In genomic region chr13:41059466-41059865, GRCh38 we compare ENCODE assay signal across 2 cellular contexts.
TF ChIP-seq lines count a peak whose summit lies in the region.

No MANE protein-coding gene starts in this region.

TF ChIP-seq in GM23338, 12 proteins besides CTCF, POLR2A, EP300 and RAD21:
- TF ChIP-seq EZH2phosphoT487 (IDR thresholded peaks at IDR 0.05; ENCODE audit: unreplicated experiment) (no peak), STAT1 (IDR thresholded peaks at IDR 0.05; ENCODE audit: unreplicated experiment) (no peak)

TF ChIP-seq in H1, 55 proteins besides CTCF, POLR2A, EP300 and RAD21:
- TF ChIP-seq TAF7 (optimal IDR thresholded peaks at IDR 0.05; ENCODE audit: borderline replicate concordance, low read depth, low read length) (peak; percentile 2), BRCA1 (IDR thresholded peaks at IDR 0.05; ENCODE audit: low read depth, low read length) (no peak), SP4 (IDR thresholded peaks at IDR 0.05; ENCODE audit: low read length) (no peak)
